Comparison of ENCODE assay signal across 8 cellular contexts in the genomic region with DNA sequence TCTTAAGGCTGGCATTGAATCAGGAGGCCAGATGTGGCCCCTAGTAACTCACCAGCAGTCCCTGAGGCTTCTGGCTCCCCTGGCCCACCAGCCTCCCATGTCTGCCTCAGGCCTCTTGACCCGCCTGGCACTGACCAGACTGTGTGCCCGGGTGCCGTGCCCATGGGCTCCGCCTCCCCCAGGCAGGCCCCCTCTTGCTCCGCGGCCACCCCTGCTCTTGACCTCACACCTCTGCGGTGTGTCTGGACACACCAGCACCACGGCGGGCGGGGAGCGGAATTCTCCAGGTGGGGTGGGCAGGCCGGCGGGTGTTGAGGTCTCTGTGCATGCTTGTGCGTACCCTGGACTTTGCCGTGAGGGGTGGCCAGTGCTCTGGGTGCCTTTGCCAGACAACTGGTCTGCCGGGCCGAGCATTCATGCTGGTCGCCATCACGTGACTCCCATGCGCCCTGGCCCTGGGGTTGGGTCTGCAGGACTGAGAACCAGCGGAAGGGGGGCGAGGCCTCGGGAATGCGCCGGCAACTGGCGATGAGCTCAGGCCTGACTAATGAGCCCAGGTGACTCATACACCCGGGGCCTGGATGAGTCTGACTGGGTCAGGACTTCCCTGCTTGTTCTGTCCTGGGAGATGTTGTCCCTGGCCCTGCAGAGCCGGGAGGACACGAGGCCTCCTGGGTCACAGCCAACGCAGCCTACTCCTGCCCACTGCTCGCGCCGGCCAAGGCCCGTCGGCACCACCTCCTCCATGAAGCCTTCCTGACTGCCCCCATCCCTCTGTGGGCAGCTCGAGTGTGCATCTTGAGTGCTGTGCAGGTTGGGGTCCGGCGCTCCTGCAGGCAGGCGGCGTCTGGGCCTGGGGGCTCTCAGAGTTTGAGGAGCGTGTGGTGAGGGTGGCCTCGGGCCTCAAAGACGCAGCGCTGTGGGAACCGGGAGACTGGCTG. TPM values are rescaled to one million over a fixed set of nuclear protein-coding genes. Genes with fewer than 3 reads are reported as not detected.
A peak's percentile ranks its signal among the peaks of the same experiment; 100 is the strongest.
DNase-seq lines count a peak whose midpoint lies in the region; ATAC-seq and TF ChIP-seq lines count a peak whose summit lies in the region.
"Had no signal": no experiment of that assay in that cellular context is flagged by ENCODE, and none has a peak within 500 bp of the region (broad histone marks: within the 10 kb centered on the region; RNA-seq: fewer than 3 reads in every experiment).

No MANE protein-coding gene starts in this region.

- no peak for TF ChIP-seq CTCF in chondrocyte (IDR thresholded peaks at IDR 0.05)
- TF ChIP-seq CTCF in kidney epithelial cell (IDR thresholded peaks at IDR 0.05; ENCODE audit: insufficient read depth, low read length, poor library complexity, severe bottlenecking): no peak
- no peak for TF ChIP-seq CTCF in uterus (IDR thresholded peaks at IDR 0.05)
- TF ChIP-seq CTCF in A673 (conservative IDR thresholded peaks at IDR 0.05; ENCODE audit: low read depth, low read length): no peak
- no peak for TF ChIP-seq CTCF in CD8-positive, alpha-beta T cell (IDR thresholded peaks at IDR 0.05)

- peaks cover 1% of the 10 kb centered on the region for H3K36me3 ChIP-seq in kidney epithelial cell (ENCODE audit: control insufficient read depth, insufficient read depth, low read length)
- no peaks in the 10 kb centered on the region for H3K36me3 ChIP-seq in uterus
- H3K36me3 ChIP-seq in A673 (ENCODE audit: insufficient read depth, low read length, poor library complexity, severe bottlenecking): no peaks in the 10 kb centered on the region
- H3K36me3 ChIP-seq in CD8-positive, alpha-beta T cell (ENCODE audit: insufficient read depth, low read length): no peaks in the 10 kb centered on the region

- no peaks in the 10 kb centered on the region for H3K27me3 Mint-ChIP-seq in chondrocyte (ENCODE audit: low read depth)
- no peaks in the 10 kb centered on the region for H3K27me3 Mint-ChIP-seq in CD8-positive, alpha-beta T cell (ENCODE audit: low read depth)
- H3K27me3 Mint-ChIP-seq: activated T-cell treated with anti-CD3 and anti-CD28 coated beads, Interleukin-2, amount 50 U/mL, for 24 hours had no signal

- BruUV-seq in A673 (replicated peaks; lab: Mats Ljungman, UMichigan): no TSS peak

- POLR2A ChIA-PET in A673 (lab: Charles Lee; ENCODE audit: low non-redundant PET): no interaction called here
- POLR2A ChIA-PET in CD8-positive, alpha-beta T cell (lab: Charles Lee): no interaction called here

- no peaks in the 10 kb centered on the region for H3K9me3 Mint-ChIP-seq in chondrocyte (ENCODE audit: low read depth)
- no peaks in the 10 kb centered on the region for H3K9me3 Mint-ChIP-seq in CD8-positive, alpha-beta T cell
- H3K9me3 Mint-ChIP-seq: activated T-cell treated with anti-CD3 and anti-CD28 coated beads, Interleukin-2, amount 50 U/mL, for 24 hours had no signal

- H3K4me3 ChIP-seq in kidney epithelial cell (ENCODE audit: low read depth, low read length) (no peak overlapping the region), uterus (no peak overlapping the region), A673 (ENCODE audit: low read depth, low read length, poor library complexity, severe bottlenecking) (no peak overlapping the region)
- no peak overlapping the region for H3K4me3 ChIP-seq in CD8-positive, alpha-beta T cell (ENCODE audit: low read depth, low read length)

- peaks cover 2% of the 10 kb centered on the region for H3K36me3 Mint-ChIP-seq in chondrocyte (ENCODE audit: low read depth)
- no peaks in the 10 kb centered on the region for H3K36me3 Mint-ChIP-seq in CD8-positive, alpha-beta T cell

- H3K4me1 ChIP-seq in uterus: peaks cover 0 to 28% of the 10 kb centered on the region in 2 donors
- H3K4me1 ChIP-seq in A673 (ENCODE audit: insufficient read depth, low read length, poor library complexity, severe bottlenecking): no peaks in the 10 kb centered on the region
- no peaks in the 10 kb centered on the region for H3K4me1 ChIP-seq in CD8-positive, alpha-beta T cell (ENCODE audit: insufficient read depth, low read length)

- H3K27ac Mint-ChIP-seq in chondrocyte (ENCODE audit: unreplicated experiment): peak overlapping the region; percentile 95
- H3K27ac Mint-ChIP-seq in CD8-positive, alpha-beta T cell: no peak overlapping the region
- H3K27ac Mint-ChIP-seq: activated T-cell treated with anti-CD3 and anti-CD28 coated beads, Interleukin-2, amount 50 U/mL, for 24 hours had no signal

- no peaks in the 10 kb centered on the region for H3K27me3 ChIP-seq in kidney epithelial cell (ENCODE audit: control insufficient read depth, insufficient read depth, low read length)
- H3K27me3 ChIP-seq in uterus: no peaks in the 10 kb centered on the region
- H3K27me3 ChIP-seq in A673 (replicated peaks; ENCODE audit: insufficient read depth, low read depth, low read length, poor library complexity): no peaks in the 10 kb centered on the region
- no peaks in the 10 kb centered on the region for H3K27me3 ChIP-seq in CD8-positive, alpha-beta T cell (ENCODE audit: insufficient read depth, low read length)

- ATAC-seq in CD8-positive, alpha-beta T cell: no peak

- CTCF ChIA-PET in A673 (lab: Charles Lee): no interaction called here
- CTCF ChIA-PET in CD8-positive, alpha-beta T cell (lab: Charles Lee): no interaction called here

- no peak for TF ChIP-seq POLR2A in uterus (IDR thresholded peaks at IDR 0.05)

- H3K4me1 Mint-ChIP-seq in chondrocyte (ENCODE audit: low read depth): peaks cover 56% of the 10 kb centered on the region
- H3K4me1 Mint-ChIP-seq in CD8-positive, alpha-beta T cell (ENCODE audit: low read depth): no peaks in the 10 kb centered on the region

- H3K27ac ChIP-seq in uterus: peak overlapping the region; percentile 85 to 87
- no peak overlapping the region for H3K27ac ChIP-seq in A673 (ENCODE audit: low read depth, low read length, poor library complexity, severe bottlenecking)
- H3K27ac ChIP-seq in CD8-positive, alpha-beta T cell (ENCODE audit: low read depth, low read length): no peak overlapping the region

- peak; percentile 53 for DNase-seq in HuH-7.5 (ENCODE audit: low spot score)
- DNase-seq in chondrocyte (ENCODE audit: low spot score): no peak
- peak; percentile 88 for DNase-seq in kidney epithelial cell (ENCODE audit: low read depth)
- DNase-seq in uterus: peak; percentile 89 to 93
- DNase-seq in A673 (ENCODE audit: low spot score): no peak
- DNase-seq in CD8-positive, alpha-beta T cell: no peak
- DNase-seq in NCI-H1417 (lab: John Stamatoyannopoulos, UW): no peak
- DNase-seq: activated T-cell treated with anti-CD3 and anti-CD28 coated beads, Interleukin-2, amount 50 U/mL, for 24 hours had no signal

- intact Hi-C loops in uterus (cut with DNase I; ENCODE audit: low total_unique reads) (no loop called here), A673 (cut with micrococcal nuclease; ENCODE audit: unreplicated experiment) (no loop called here)
- intact Hi-C loops in CD8-positive, alpha-beta T cell (cut with DNase I, micrococcal nuclease): no loop called here

- H3K9me3 ChIP-seq in uterus: no peaks in the 10 kb centered on the region
- no peaks in the 10 kb centered on the region for H3K9me3 ChIP-seq in A673 (ENCODE audit: low read depth, low read length, poor library complexity, severe bottlenecking)
- H3K9me3 ChIP-seq in CD8-positive, alpha-beta T cell (ENCODE audit: low read length): no peaks in the 10 kb centered on the region

- no peak overlapping the region for H3K4me3 Mint-ChIP-seq in chondrocyte (ENCODE audit: unreplicated experiment)
- H3K4me3 Mint-ChIP-seq in CD8-positive, alpha-beta T cell: no peak overlapping the region
- H3K4me3 Mint-ChIP-seq: activated T-cell treated with anti-CD3 and anti-CD28 coated beads, Interleukin-2, amount 50 U/mL, for 24 hours had no signal

RNA-seq across cellular contexts. Expression of gene COL18A1, which starts 22.6 kb away (rescaled TPM):
- 322 to 628 TPM (median 616 TPM) in 3 replicates for total RNA-seq in chondrocyte
- 808 and 952 TPM in 2 replicates for total RNA-seq in kidney epithelial cell
- total RNA-seq in uterus: 100 to 1,000 TPM in 3 of 4 donors, 10 to 100 TPM in 1; 73.0 to 223 (median 152) TPM
- total RNA-seq in A673 (2021): 3.3 and 5.0 TPM in 2 replicates
- total RNA-seq in CD8-positive, alpha-beta T cell: 10 to 100 TPM; 60.7 to 65.3 TPM

Comparison
In these comparisons a context has a peak if more than half of its experiments do, and no peak if none do; other contexts are left out.
1. DNase-seq: peak in HuH-7.5 (single experiment), kidney epithelial cell (single experiment) and uterus (2 of 2); none in chondrocyte (single experiment), A673 (single experiment), CD8-positive, alpha-beta T cell (0 of 7) and NCI-H1417 (0 of 3).
2. H3K27ac ChIP-seq: peak in uterus (2 of 2); none in A673 (single experiment) and CD8-positive, alpha-beta T cell (single experiment).
3. RNA of gene COL18A1, which starts 22.6 kb away (total RNA-seq): 808 to 952 TPM in kidney epithelial cell, 322 to 628 TPM in chondrocyte, 73.0 to 223 TPM in uterus and 60.7 to 65.3 TPM in CD8-positive, alpha-beta T cell; 3.3 to 5.0 TPM in A673; every median in the first group is over 10 times any median in the second.